8 cellular contexts compared by ENCODE assay signal in the genomic region with DNA sequence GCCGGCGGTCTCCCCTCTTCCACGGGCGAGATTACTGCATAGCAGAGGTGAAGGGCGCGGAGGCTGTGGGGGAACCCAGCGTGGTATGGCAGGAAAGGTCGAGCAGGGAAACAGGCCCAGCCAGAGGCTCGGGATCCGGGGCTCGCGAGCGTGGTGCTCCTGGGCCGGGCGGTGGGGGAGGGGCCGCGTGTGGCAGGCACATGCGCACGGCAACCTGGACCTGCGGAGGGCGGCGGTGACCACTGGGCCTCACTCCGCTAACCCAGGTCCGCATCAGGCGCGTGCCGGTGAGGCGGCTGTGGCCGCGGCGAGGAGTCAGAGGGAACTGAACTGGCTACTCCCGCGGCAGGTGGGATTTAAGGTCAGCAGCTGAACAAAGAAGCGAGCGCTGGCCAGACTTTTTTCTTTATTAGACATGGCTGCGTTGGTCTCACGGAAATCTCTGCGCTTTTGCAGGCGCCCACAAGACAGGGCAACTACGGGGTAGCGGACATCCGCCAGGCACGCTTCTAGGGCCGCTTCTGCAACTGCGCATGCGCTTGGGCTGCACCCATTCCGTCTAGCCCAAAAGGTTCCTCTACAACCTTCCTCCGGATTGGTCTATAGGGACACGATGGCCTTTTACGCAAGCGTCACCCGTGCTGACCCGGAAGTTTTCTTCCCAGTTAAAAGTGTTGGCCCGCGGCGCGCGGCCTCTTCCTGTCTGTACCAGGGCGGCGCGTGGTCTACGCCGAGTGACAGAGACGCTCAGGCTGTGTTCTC. TPM values are rescaled to one million over a fixed set of nuclear protein-coding genes. Genes with fewer than 3 reads are reported as not detected.
A peak's percentile ranks its signal among the peaks of the same experiment; 100 is the strongest.
DNase-seq lines count a peak whose midpoint lies in the region; ATAC-seq, FAIRE-seq and TF ChIP-seq lines count a peak whose summit lies in the region.

RPS5 (plus strand) TSS at position 694 of the 762 bp plus-strand sequence. CDS start 869 bp downstream, outside the sequence.

- TF ChIP-seq CTCF in astrocyte of the cerebellum (IDR thresholded peaks at IDR 0.05; ENCODE audit: low read depth, low read length, missing control alignments): no peak
- TF ChIP-seq CTCF in hepatocyte (IDR thresholded peaks at IDR 0.05; ENCODE audit: poor library complexity): no peak

- H3K4me1 ChIP-seq in hepatocyte (ENCODE audit: insufficient read depth): peaks cover 20% of the 10 kb centered on the region

- no peaks in the 10 kb centered on the region for H3K9me3 ChIP-seq in hepatocyte (ENCODE audit: low read depth)

- peak; percentile 90 for ATAC-seq in HG02981 (IDR thresholded peaks at IDR 0.05; ENCODE audit: unreplicated experiment)

- peak; percentile 99 for FAIRE-seq in GM18507 (lab: Jason Lieb, UNC)

- peak within 1 kb of the TSS; percentile 88 for H3K4me3 ChIP-seq in astrocyte of the cerebellum (ENCODE audit: low read depth, low read length)
- H3K4me3 ChIP-seq in hepatocyte: peak within 1 kb of the TSS; percentile 60

- 1% methylated on average over 54 of the region's 64 CpGs for WGBS in hepatocyte (ENCODE audit: low lambda C conversion rate, missing lambda C conversion rate)

- peaks cover 48% of the 10 kb centered on the region for H3K79me2 ChIP-seq in hepatocyte

- H3K27me3 ChIP-seq in hepatocyte: no peaks in the 10 kb centered on the region

- in situ Hi-C loops in astrocyte of the cerebellum (cut with HindIII; ENCODE audit: low sequenced_read_pairs): no loop called here

- H3K27ac ChIP-seq in hepatocyte: peak within 1 kb of the TSS; percentile 99

- H4K20me1 ChIP-seq in hepatocyte (ENCODE audit: insufficient read depth, poor library complexity, severe bottlenecking): peaks cover 8% of the 10 kb centered on the region

- DNase-seq in GM18507 (ENCODE audit: extremely low spot score, insufficient read length, low read depth) (peak; percentile 99), NCI-H2029 treated with DMSO at 0.1 percent for 48 hours (lab: John Stamatoyannopoulos, UW) (peak; percentile 96), T-helper 9 cell (peak; percentile 89), astrocyte of the cerebellum (ENCODE audit: low read depth) (peak; percentile 95), hepatocyte (ENCODE audit: low spot score) (peak; percentile 98), renal cortical epithelial cell (ENCODE audit: low read depth) (peak; percentile 98), cortex of kidney (lab: John Stamatoyannopoulos, UW) (no peak)

- peak within 1 kb of the TSS; percentile 59 for H2AFZ ChIP-seq in hepatocyte

- peak within 1 kb of the TSS; percentile 95 for H3K4me2 ChIP-seq in hepatocyte

- no peaks in the 10 kb centered on the region for H3K36me3 ChIP-seq in hepatocyte (replicated peaks; ENCODE audit: insufficient read depth, low read depth)

- no peaks in the 10 kb centered on the region for H3K9me2 ChIP-seq in hepatocyte (replicated peaks; ENCODE audit: insufficient read depth)

RNA-seq across cellular contexts. Expression of gene RPS5, which starts in this region (rescaled TPM):
- total RNA-seq in hepatocyte (1,644 and 2,420 TPM in 2 replicates), renal cortical epithelial cell (847 and 2,009 TPM in 2 replicates)
- 562 and 565 TPM in 2 replicates for polyA plus RNA-seq in hepatocyte
